ENCODE assay signal across 1 cellular context in the genomic region with DNA sequence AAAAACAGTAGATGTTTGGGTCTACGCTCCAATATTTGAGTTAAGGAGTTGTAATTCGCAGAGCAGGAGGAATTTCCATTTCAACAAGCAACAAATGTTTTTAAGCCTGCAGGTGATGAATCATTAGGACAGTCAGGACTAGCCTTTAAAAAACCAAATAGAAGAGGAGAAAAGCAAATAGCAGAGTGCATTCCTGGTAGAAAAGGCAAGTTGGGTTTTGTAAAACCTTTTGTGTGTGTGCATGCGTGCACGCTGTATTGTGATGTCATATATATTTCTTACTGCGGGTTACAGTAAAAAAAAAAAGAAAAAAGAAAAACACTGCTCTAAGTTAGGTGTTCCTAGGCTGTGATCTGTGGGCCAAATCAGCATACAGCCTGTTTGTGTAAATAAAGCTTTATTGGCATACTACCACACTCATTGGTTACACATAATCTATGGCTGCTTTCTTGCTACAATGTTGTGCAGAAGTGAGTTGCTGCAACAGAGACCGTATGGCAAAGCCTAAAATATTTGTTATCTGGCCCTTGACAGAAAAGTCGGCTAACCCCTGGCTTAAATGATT.
TF ChIP-seq lines count a peak whose summit lies in the region.

No MANE protein-coding gene starts in this region.

TF ChIP-seq in HepG2, 621 proteins besides CTCF, POLR2A, EP300 and RAD21 (continued from another document):
- TF ChIP-seq, protein P1, sequence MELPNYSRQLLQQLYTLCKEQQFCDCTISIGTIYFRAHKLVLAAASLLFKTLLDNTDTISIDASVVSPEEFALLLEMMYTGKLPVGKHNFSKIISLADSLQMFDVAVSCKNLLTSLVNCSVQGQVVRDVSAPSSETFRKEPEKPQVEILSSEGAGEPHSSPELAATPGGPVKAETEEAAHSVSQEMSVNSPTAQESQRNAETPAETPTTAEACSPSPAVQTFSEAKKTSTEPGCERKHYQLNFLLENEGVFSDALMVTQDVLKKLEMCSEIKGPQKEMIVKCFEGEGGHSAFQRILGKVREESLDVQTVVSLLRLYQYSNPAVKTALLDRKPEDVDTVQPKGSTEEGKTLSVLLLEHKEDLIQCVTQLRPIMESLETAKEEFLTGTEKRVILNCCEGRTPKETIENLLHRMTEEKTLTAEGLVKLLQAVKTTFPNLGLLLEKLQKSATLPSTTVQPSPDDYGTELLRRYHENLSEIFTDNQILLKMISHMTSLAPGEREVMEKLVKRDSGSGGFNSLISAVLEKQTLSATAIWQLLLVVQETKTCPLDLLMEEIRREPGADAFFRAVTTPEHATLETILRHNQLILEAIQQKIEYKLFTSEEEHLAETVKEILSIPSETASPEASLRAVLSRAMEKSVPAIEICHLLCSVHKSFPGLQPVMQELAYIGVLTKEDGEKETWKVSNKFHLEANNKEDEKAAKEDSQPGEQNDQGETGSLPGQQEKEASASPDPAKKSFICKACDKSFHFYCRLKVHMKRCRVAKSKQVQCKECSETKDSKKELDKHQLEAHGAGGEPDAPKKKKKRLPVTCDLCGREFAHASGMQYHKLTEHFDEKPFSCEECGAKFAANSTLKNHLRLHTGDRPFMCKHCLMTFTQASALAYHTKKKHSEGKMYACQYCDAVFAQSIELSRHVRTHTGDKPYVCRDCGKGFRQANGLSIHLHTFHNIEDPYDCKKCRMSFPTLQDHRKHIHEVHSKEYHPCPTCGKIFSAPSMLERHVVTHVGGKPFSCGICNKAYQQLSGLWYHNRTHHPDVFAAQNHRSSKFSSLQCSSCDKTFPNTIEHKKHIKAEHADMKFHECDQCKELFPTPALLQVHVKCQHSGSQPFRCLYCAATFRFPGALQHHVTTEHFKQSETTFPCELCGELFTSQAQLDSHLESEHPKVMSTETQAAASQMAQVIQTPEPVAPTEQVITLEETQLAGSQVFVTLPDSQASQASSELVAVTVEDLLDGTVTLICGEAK (IDR thresholded peaks at IDR 0.05): peak; percentile 72
- TF ChIP-seq, protein P1 (CRISPR knock-in tag; IDR thresholded peaks at IDR 0.05): peak; percentile 97
